In genomic region chr2:27020337-27020948, GRCh38 we compare ENCODE assay signal across 1 cellular context.
TF ChIP-seq lines count a peak whose summit lies in the region.

No MANE protein-coding gene starts in this region.

TF ChIP-seq in K562, 482 proteins besides CTCF, POLR2A, EP300 and RAD21 (continued from another document and continues in another):
- TF ChIP-seq, protein P1, sequence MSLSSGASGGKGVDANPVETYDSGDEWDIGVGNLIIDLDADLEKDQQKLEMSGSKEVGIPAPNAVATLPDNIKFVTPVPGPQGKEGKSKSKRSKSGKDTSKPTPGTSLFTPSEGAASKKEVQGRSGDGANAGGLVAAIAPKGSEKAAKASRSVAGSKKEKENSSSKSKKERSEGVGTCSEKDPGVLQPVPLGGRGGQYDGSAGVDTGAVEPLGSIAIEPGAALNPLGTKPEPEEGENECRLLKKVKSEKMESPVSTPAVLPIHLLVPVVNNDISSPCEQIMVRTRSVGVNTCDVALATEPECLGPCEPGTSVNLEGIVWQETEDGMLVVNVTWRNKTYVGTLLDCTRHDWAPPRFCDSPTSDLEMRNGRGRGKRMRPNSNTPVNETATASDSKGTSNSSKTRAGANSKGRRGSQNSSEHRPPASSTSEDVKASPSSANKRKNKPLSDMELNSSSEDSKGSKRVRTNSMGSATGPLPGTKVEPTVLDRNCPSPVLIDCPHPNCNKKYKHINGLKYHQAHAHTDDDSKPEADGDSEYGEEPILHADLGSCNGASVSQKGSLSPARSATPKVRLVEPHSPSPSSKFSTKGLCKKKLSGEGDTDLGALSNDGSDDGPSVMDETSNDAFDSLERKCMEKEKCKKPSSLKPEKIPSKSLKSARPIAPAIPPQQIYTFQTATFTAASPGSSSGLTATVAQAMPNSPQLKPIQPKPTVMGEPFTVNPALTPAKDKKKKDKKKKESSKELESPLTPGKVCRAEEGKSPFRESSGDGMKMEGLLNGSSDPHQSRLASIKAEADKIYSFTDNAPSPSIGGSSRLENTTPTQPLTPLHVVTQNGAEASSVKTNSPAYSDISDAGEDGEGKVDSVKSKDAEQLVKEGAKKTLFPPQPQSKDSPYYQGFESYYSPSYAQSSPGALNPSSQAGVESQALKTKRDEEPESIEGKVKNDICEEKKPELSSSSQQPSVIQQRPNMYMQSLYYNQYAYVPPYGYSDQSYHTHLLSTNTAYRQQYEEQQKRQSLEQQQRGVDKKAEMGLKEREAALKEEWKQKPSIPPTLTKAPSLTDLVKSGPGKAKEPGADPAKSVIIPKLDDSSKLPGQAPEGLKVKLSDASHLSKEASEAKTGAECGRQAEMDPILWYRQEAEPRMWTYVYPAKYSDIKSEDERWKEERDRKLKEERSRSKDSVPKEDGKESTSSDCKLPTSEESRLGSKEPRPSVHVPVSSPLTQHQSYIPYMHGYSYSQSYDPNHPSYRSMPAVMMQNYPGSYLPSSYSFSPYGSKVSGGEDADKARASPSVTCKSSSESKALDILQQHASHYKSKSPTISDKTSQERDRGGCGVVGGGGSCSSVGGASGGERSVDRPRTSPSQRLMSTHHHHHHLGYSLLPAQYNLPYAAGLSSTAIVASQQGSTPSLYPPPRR (CRISPR knock-in tag; IDR thresholded peaks at IDR 0.05; ENCODE audit: borderline replicate concordance) = no peak
- TF ChIP-seq ZNF212 (CRISPR knock-in tag; IDR thresholded peaks at IDR 0.05) (0 out of 2 replicates have a peak, but pooled peaks have one; percentile 66), GABPA (tag; conservative IDR thresholded peaks at IDR 0.05; ENCODE audit: low read depth) (peak; percentile 58; the same call in 1 of the 2 replicates), TOE1 (IDR thresholded peaks at IDR 0.05; ENCODE audit: borderline replicate concordance) (0 out of 2 replicates have a peak, but pooled peaks have one; percentile 26), TOE1 (CRISPR knock-in tag; IDR thresholded peaks at IDR 0.05; ENCODE audit: borderline replicate concordance, low read depth) (no peak), DLX4 (CRISPR knock-in tag; IDR thresholded peaks at IDR 0.05) (no peak), ILF3 (IDR thresholded peaks at IDR 0.05; ENCODE audit: borderline replicate concordance) (no peak), ERF (CRISPR knock-in tag; IDR thresholded peaks at IDR 0.05) (no peak; the same call in 1 of the 2 replicates), ZNF695 (CRISPR knock-in tag; IDR thresholded peaks at IDR 0.05) (no peak), BCL6 (CRISPR knock-in tag; IDR thresholded peaks at IDR 0.05) (0 out of 2 replicates have a peak, but pooled peaks have one; percentile 16), ZBTB17 (CRISPR knock-in tag; IDR thresholded peaks at IDR 0.05) (peak; percentile 75), SUPT5H (IDR thresholded peaks at IDR 0.05) (no peak), MECOM (CRISPR knock-in tag; IDR thresholded peaks at IDR 0.05) (no peak), CEBPZ (IDR thresholded peaks at IDR 0.05; ENCODE audit: borderline replicate concordance, low read depth, low read length) (no peak), OTX1 (CRISPR knock-in tag; IDR thresholded peaks at IDR 0.05) (0 out of 2 replicates have a peak, but pooled peaks have one; percentile 20), E2F5 (CRISPR knock-in tag; IDR thresholded peaks at IDR 0.05) (no peak), HNRNPLL (IDR thresholded peaks at IDR 0.05; ENCODE audit: low read depth, low read length, poor library complexity, severe bottlenecking) (no peak), SMAD1 (IDR thresholded peaks at IDR 0.05; ENCODE audit: low read depth, low read length, partially characterized antibody) (peak; percentile 54), DACH1 (IDR thresholded peaks at IDR 0.05; ENCODE audit: partially characterized antibody) (no peak), TRIM24 (IDR thresholded peaks at IDR 0.05) (peak; percentile 33 to 67; a peak in 3 of 4 replicates), PRPF4 (IDR thresholded peaks at IDR 0.05; ENCODE audit: insufficient read depth, low read depth, low read length, poor library complexity, severe bottlenecking) (no peak), DMBX1 (CRISPR knock-in tag; IDR thresholded peaks at IDR 0.05; ENCODE audit: borderline replicate concordance) (no peak), PURB (CRISPR knock-in tag; IDR thresholded peaks at IDR 0.05; ENCODE audit: low read depth) (no peak), ZNF57 (CRISPR knock-in tag; IDR thresholded peaks at IDR 0.05) (no peak), RAD51 (IDR thresholded peaks at IDR 0.05; ENCODE audit: borderline replicate concordance, low read depth) (0 out of 2 replicates have a peak, but pooled peaks have one; percentile 24), POLR2H (tag; IDR thresholded peaks at IDR 0.05; ENCODE audit: low read depth) (no peak), ZNF143 (CRISPR knock-in tag; IDR thresholded peaks at IDR 0.05) (no peak), TFAM (CRISPR knock-in tag; conservative IDR thresholded peaks at IDR 0.05) (no peak), ZKSCAN1 (IDR thresholded peaks at IDR 0.05; ENCODE audit: low read depth, low read length) (no peak), ZBTB12 (CRISPR knock-in tag; IDR thresholded peaks at IDR 0.05) (no peak), SOX6 (IDR thresholded peaks at IDR 0.05) (peak; percentile 87), ZKSCAN3 (CRISPR knock-in tag; IDR thresholded peaks at IDR 0.05) (no peak)
- TF ChIP-seq, protein P2, sequence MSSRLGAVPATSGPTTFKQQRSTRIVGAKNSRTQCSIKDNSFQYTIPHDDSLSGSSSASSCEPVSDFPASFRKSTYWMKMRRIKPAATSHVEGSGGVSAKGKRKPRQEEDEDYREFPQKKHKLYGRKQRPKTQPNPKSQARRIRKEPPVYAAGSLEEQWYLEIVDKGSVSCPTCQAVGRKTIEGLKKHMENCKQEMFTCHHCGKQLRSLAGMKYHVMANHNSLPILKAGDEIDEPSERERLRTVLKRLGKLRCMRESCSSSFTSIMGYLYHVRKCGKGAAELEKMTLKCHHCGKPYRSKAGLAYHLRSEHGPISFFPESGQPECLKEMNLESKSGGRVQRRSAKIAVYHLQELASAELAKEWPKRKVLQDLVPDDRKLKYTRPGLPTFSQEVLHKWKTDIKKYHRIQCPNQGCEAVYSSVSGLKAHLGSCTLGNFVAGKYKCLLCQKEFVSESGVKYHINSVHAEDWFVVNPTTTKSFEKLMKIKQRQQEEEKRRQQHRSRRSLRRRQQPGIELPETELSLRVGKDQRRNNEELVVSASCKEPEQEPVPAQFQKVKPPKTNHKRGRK (tag; IDR thresholded peaks at IDR 0.05) = no peak
- TF ChIP-seq, protein P3, sequence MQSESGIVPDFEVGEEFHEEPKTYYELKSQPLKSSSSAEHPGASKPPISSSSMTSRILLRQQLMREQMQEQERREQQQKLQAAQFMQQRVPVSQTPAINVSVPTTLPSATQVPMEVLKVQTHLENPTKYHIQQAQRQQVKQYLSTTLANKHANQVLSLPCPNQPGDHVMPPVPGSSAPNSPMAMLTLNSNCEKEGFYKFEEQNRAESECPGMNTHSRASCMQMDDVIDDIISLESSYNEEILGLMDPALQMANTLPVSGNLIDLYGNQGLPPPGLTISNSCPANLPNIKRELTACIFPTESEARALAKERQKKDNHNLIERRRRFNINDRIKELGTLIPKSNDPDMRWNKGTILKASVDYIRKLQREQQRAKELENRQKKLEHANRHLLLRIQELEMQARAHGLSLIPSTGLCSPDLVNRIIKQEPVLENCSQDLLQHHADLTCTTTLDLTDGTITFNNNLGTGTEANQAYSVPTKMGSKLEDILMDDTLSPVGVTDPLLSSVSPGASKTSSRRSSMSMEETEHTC (IDR thresholded peaks at IDR 0.05) = no peak
- TF ChIP-seq, protein P4, sequence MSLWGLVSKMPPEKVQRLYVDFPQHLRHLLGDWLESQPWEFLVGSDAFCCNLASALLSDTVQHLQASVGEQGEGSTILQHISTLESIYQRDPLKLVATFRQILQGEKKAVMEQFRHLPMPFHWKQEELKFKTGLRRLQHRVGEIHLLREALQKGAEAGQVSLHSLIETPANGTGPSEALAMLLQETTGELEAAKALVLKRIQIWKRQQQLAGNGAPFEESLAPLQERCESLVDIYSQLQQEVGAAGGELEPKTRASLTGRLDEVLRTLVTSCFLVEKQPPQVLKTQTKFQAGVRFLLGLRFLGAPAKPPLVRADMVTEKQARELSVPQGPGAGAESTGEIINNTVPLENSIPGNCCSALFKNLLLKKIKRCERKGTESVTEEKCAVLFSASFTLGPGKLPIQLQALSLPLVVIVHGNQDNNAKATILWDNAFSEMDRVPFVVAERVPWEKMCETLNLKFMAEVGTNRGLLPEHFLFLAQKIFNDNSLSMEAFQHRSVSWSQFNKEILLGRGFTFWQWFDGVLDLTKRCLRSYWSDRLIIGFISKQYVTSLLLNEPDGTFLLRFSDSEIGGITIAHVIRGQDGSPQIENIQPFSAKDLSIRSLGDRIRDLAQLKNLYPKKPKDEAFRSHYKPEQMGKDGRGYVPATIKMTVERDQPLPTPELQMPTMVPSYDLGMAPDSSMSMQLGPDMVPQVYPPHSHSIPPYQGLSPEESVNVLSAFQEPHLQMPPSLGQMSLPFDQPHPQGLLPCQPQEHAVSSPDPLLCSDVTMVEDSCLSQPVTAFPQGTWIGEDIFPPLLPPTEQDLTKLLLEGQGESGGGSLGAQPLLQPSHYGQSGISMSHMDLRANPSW (CRISPR knock-in tag; IDR thresholded peaks at IDR 0.05) = no peak
- TF ChIP-seq, protein P5, sequence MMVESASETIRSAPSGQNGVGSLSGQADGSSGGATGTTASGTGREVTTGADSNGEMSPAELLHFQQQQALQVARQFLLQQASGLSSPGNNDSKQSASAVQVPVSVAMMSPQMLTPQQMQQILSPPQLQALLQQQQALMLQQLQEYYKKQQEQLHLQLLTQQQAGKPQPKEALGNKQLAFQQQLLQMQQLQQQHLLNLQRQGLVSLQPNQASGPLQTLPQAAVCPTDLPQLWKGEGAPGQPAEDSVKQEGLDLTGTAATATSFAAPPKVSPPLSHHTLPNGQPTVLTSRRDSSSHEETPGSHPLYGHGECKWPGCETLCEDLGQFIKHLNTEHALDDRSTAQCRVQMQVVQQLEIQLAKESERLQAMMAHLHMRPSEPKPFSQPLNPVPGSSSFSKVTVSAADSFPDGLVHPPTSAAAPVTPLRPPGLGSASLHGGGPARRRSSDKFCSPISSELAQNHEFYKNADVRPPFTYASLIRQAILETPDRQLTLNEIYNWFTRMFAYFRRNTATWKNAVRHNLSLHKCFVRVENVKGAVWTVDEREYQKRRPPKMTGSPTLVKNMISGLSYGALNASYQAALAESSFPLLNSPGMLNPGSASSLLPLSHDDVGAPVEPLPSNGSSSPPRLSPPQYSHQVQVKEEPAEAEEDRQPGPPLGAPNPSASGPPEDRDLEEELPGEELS (CRISPR knock-in tag; IDR thresholded peaks at IDR 0.05; ENCODE audit: borderline replicate concordance) = no peak
